In genomic region chr12:40011775-40012129, GRCh38 we compare ENCODE assay signal across 10 cellular contexts.
DNase-seq lines count a peak whose midpoint lies in the region; ATAC-seq and TF ChIP-seq lines count a peak whose summit lies in the region.
"Had no signal": no experiment of that assay in that cellular context is flagged by ENCODE, and none has a peak within 500 bp of the region (broad histone marks: within the 10 kb centered on the region; RNA-seq: fewer than 3 reads in every experiment).

No MANE protein-coding gene starts in this region.

- peaks cover 4% of the 10 kb centered on the region for H3K4me1 Mint-ChIP-seq in osteocyte (ENCODE audit: unreplicated experiment)

- H3K9me3 Mint-ChIP-seq in osteocyte (ENCODE audit: unreplicated experiment): no peaks in the 10 kb centered on the region

- ATAC-seq in GM21360 (IDR thresholded peaks at IDR 0.05; ENCODE audit: unreplicated experiment) (peak; percentile 10), HG03135 (IDR thresholded peaks at IDR 0.05; ENCODE audit: unreplicated experiment) (peak; percentile 16)

- intact Hi-C loops in mammary epithelial cell (cut with micrococcal nuclease): loop anchor here (1.0 kb wide), 2 partner anchors 96 to 302 kb away; no protein-coding TSS in a partner anchor
- intact Hi-C loops in colonic mucosa (cut with DNase I): loop anchor here (2.0 kb wide), 1 partner anchor 95 kb away; the partner anchor contains the start of gene SLC2A13

- H3K4me1 ChIP-seq in mammary epithelial cell (ENCODE audit: insufficient read depth, low read length): peaks cover 6% of the 10 kb centered on the region
- H3K4me1 ChIP-seq in skeletal muscle tissue (ENCODE audit: control insufficient read depth in 3 of 3, insufficient read depth in 3 of 3, low read length in 3 of 3): peaks cover 4% of the 10 kb centered on the region in 3 donors
- peaks cover 14% of the 10 kb centered on the region for H3K4me1 ChIP-seq in colonic mucosa

- no peaks in the 10 kb centered on the region for H4K20me1 ChIP-seq in mammary epithelial cell (ENCODE audit: insufficient read depth, low read length)

- TF ChIP-seq CTCF in mammary epithelial cell (conservative IDR thresholded peaks at IDR 0.05 in 1 of 2, IDR thresholded peaks at IDR 0.05 in 1 of 2; ENCODE audit: extremely low read depth in 1 of 2, insufficient read depth in 1 of 2, low read depth in 1 of 2, low read length in 2 of 2) (no peak), osteocyte (IDR thresholded peaks at IDR 0.05) (no peak), colonic mucosa (IDR thresholded peaks at IDR 0.05) (no peak)

- CTCF ChIA-PET in mammary epithelial cell (lab: Charles Lee; ENCODE audit: low non-redundant PET): interaction anchor here (0.6 to 0.7 kb wide), 4 partner anchors 95 to 909 kb away, joined by 3 to 4 read pairs (median 4); partner anchors contain the start of gene SLC2A13

- no peaks in the 10 kb centered on the region for H3K79me2 ChIP-seq in mammary epithelial cell (ENCODE audit: insufficient read depth, low read length)

- no peak overlapping the region for H3K4me2 ChIP-seq in mammary epithelial cell (ENCODE audit: insufficient read depth, low read depth, low read length)

- in situ Hi-C loops in mammary epithelial cell (cut with MboI; ENCODE audit: low sequenced_read_pairs in 2 of 2): loop anchor here (5.0 to 25.0 kb wide), 4 partner anchors 96 to 303 kb away; partner anchors contain the start of gene SLC2A13 (in 1 of the 2)

- no peaks in the 10 kb centered on the region for H3K36me3 Mint-ChIP-seq in osteocyte (ENCODE audit: unreplicated experiment)

- BruUV-seq in mammary epithelial cell (replicated peaks; lab: Mats Ljungman, UMichigan): no TSS peak

- no peak overlapping the region for H3K27ac Mint-ChIP-seq in osteocyte (ENCODE audit: unreplicated experiment)

- H3K4me3 ChIP-seq in mammary epithelial cell (replicated peaks in 1 of 3; ENCODE audit: insufficient read depth in 1 of 3, low read depth in 2 of 3, low read length in 3 of 3) (no peak overlapping the region), skeletal muscle tissue (ENCODE audit: low read length in 3 of 3) (peak overlapping the region; percentile 13 to 64 (median 15)), colonic mucosa (no peak overlapping the region)
- H3K4me3 ChIP-seq: SK-N-MC had no signal

- H3K36me3 ChIP-seq in mammary epithelial cell (ENCODE audit: insufficient read depth, low read length): no peaks in the 10 kb centered on the region
- no peaks in the 10 kb centered on the region for H3K36me3 ChIP-seq in skeletal muscle tissue (ENCODE audit: control insufficient read depth in 3 of 3, insufficient read depth in 3 of 3, low read length in 3 of 3)
- no peaks in the 10 kb centered on the region for H3K36me3 ChIP-seq in colonic mucosa
- H3K36me3 ChIP-seq: neutrophil had no signal

- H3K9ac ChIP-seq in mammary epithelial cell (ENCODE audit: insufficient read depth, low read length) (no peak overlapping the region), skeletal muscle tissue (ENCODE audit: low read depth in 1 of 3, low read length in 3 of 3) (peak overlapping the region in 2 of 3 donors; percentile 18 to 66), colonic mucosa (ENCODE audit: low read depth in 2 of 2, low read length in 2 of 2) (peak overlapping the region in 1 of 2 donors; percentile 38)

- H3K27me3 ChIP-seq in mammary epithelial cell (ENCODE audit: insufficient read depth, low read length) (no peaks in the 10 kb centered on the region), skeletal muscle tissue (ENCODE audit: control insufficient read depth in 3 of 3, insufficient read depth in 3 of 3, low read length in 3 of 3) (no peaks in the 10 kb centered on the region), colonic mucosa (no peaks in the 10 kb centered on the region)
- H3K27me3 ChIP-seq: neutrophil had no signal

- 93% methylated on average over 3 of the region's 3 CpGs for WGBS in mammary epithelial cell (ENCODE audit: low coverage, missing lambda C conversion rate)

- no peak overlapping the region for H3K4me3 Mint-ChIP-seq in osteocyte (ENCODE audit: unreplicated experiment)

- dilution Hi-C loops in mammary epithelial cell (cut with HindIII; ENCODE audit: low sequenced_read_pairs): no loop called here

- H2AFZ ChIP-seq in mammary epithelial cell (ENCODE audit: low read depth, low read length): peak overlapping the region; percentile 66

- H3K9me3 ChIP-seq in mammary epithelial cell (replicated peaks; ENCODE audit: insufficient read depth, low read length) (no peaks in the 10 kb centered on the region), skeletal muscle tissue (ENCODE audit: control insufficient read depth in 3 of 3, low read length in 3 of 3) (no peaks in the 10 kb centered on the region), colonic mucosa (no peaks in the 10 kb centered on the region)
- H3K9me3 ChIP-seq: neutrophil had no signal

- no peak for DNase-seq in mammary epithelial cell
- DNase-seq in osteocyte (ENCODE audit: extremely low spot score, unreplicated experiment): no peak
- DNase-seq in putamen (ENCODE audit: low spot score): no peak
- no peak for DNase-seq in colonic mucosa
- DNase-seq in GDM1 (lab: John Stamatoyannopoulos, UW): no peak

- no peak overlapping the region for H3K27ac ChIP-seq in mammary epithelial cell (ENCODE audit: insufficient read depth, low read depth, low read length)
- H3K27ac ChIP-seq in skeletal muscle tissue (ENCODE audit: low read depth, low read length): no peak overlapping the region
- H3K27ac ChIP-seq in colonic mucosa: no peak overlapping the region
- H3K27ac ChIP-seq: neutrophil had no signal

- H3K27me3 Mint-ChIP-seq in osteocyte (ENCODE audit: unreplicated experiment): no peaks in the 10 kb centered on the region

Comparison
In these comparisons a context has a peak if more than half of its experiments do, and no peak if none do; other contexts are left out.
1. H3K4me3 ChIP-seq: peak in skeletal muscle tissue (3 of 3); none in mammary epithelial cell (0 of 3) and colonic mucosa (single experiment).